19 cellular contexts compared by ENCODE assay signal in the genomic region with DNA sequence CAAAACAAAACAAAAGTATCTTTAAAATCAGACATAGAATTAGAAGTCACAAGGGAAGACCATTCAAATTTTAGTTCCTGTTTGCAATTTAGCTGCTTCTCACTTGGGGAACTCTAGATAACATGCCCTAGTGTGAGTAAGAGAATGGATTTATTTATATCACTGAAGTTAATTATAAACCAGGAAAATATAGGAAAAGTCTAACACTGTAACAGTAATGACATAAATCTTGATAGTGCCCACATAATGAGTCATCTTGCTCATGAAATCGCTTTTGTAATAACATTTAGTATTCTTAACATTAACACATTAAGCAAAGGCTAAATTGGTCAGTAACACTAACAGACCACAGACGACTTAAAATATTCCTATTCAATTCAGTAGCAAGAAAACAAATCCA.
"Had no signal": no experiment of that assay in that cellular context is flagged by ENCODE, and none has a peak within 500 bp of the region (broad histone marks: within the 10 kb centered on the region; RNA-seq: fewer than 3 reads in every experiment).

No MANE protein-coding gene starts in this region.

- H3K4me2 ChIP-seq: smooth muscle cell had no signal

- H3K4me3 ChIP-seq: esophagus squamous epithelium, gastroesophageal sphincter, smooth muscle cell, thyroid gland had no signal

- H3K4me1 ChIP-seq: esophagus squamous epithelium, gastroesophageal sphincter, thyroid gland had no signal

- H3K4me1 Mint-ChIP-seq: immature natural killer cell; naive thymus-derived CD4-positive, alpha-beta T cell; nephron progenitor cell had no signal

- H3K36me3 ChIP-seq: esophagus squamous epithelium, gastroesophageal sphincter, neutrophil, thyroid gland had no signal

- H3K27ac ChIP-seq: epithelial cell of prostate, esophagus squamous epithelium, gastroesophageal sphincter, neutrophil, thyroid gland had no signal

- H3K27me3 Mint-ChIP-seq: dendritic cell treated with granulocyte-macrophage colony-stimulating factor and Interleukin-4, amounts not matched to agents 40 ng/mL and 50 ng/mL, for 4 days; effector memory CD8-positive, alpha-beta T cell; naive thymus-derived CD4-positive, alpha-beta T cell; type B pancreatic cell had no signal

- H3K27ac Mint-ChIP-seq: dendritic cell treated with granulocyte-macrophage colony-stimulating factor and Interleukin-4, amounts not matched to agents 40 ng/mL and 50 ng/mL, for 4 days; effector memory CD8-positive, alpha-beta T cell; immature natural killer cell; naive thymus-derived CD4-positive, alpha-beta T cell; nephron progenitor cell; type B pancreatic cell had no signal

- H3K9me3 ChIP-seq: thyroid gland had no signal

- H3K36me3 Mint-ChIP-seq: type B pancreatic cell had no signal

- DNase-seq: effector memory CD8-positive, alpha-beta T cell; esophagus squamous epithelium; foreskin fibroblast; immature natural killer cell; kidney; mammary epithelial cell; naive thymus-derived CD4-positive, alpha-beta T cell; nephron progenitor cell; posterior cingulate gyrus; right cardiac atrium; stimulated activated CD4-positive, alpha-beta T cell treated with anti-CD3 and anti-CD28 coated beads, Interleukin-2, amount 100 ng/mL, for 48 hours; stimulated activated naive CD4-positive, alpha-beta T cell treated with Interleukin-2 at 50 U/mL for 16 hours; thyroid gland had no signal

- H3K27me3 ChIP-seq: esophagus squamous epithelium, gastroesophageal sphincter, neutrophil, thyroid gland had no signal

- H3K4me3 Mint-ChIP-seq: dendritic cell treated with granulocyte-macrophage colony-stimulating factor and Interleukin-4, amounts not matched to agents 40 ng/mL and 50 ng/mL, for 4 days; effector memory CD8-positive, alpha-beta T cell; immature natural killer cell; naive thymus-derived CD4-positive, alpha-beta T cell; nephron progenitor cell; type B pancreatic cell had no signal
